In genomic region chr22:43152355-43153071, GRCh38 we compare ENCODE assay signal across 8 cellular contexts. TPM values are rescaled to one million over a fixed set of nuclear protein-coding genes. Genes with fewer than 3 reads are reported as not detected.
DNase-seq lines count a peak whose midpoint lies in the region; ATAC-seq and TF ChIP-seq lines count a peak whose summit lies in the region.

No MANE protein-coding gene starts in this region.

- H3K36me3 ChIP-seq in OCI-LY3 (replicated peaks; ENCODE audit: low read depth, low read length): no peaks in the 10 kb centered on the region
- H3K36me3 ChIP-seq in tibial artery: peaks cover 0 to 9% (median 0%) of the 10 kb centered on the region in 3 donors

- H3K27ac ChIP-seq in OCI-LY3 (ENCODE audit: low read length) (no peak overlapping the region), tibial artery (peak overlapping the region; percentile 80 to 91)

- H2AFZ ChIP-seq in OCI-LY3 (ENCODE audit: low read depth, low read length): peak overlapping the region; percentile 50; the same call in 1 of the 2 replicates

- intact Hi-C loops in tibial artery (cut with DNase I; ENCODE audit: low total_unique reads): no loop called here

- H4K20me1 ChIP-seq in OCI-LY3 (ENCODE audit: insufficient read depth, low read length): no peaks in the 10 kb centered on the region

- ATAC-seq in GM18868 (IDR thresholded peaks at IDR 0.05; ENCODE audit: unreplicated experiment) (peak; percentile 40), GM21390 (IDR thresholded peaks at IDR 0.05; ENCODE audit: unreplicated experiment) (no peak), GM18907 (IDR thresholded peaks at IDR 0.05; ENCODE audit: unreplicated experiment) (no peak)
- ATAC-seq in activated T-helper 17 cell treated with anti-CD3 and anti-CD28 coated beads, Interleukin-2, amount 50 U/mL, for 72 hours (replicated peaks): peak; percentile 86

- no peaks in the 10 kb centered on the region for H3K36me3 Mint-ChIP-seq in activated T-helper 17 cell treated with anti-CD3 and anti-CD28 coated beads, Interleukin-2, amount 50 U/mL, for 72 hours (ENCODE audit: low read depth)

- H3K9me3 Mint-ChIP-seq in activated T-helper 17 cell treated with anti-CD3 and anti-CD28 coated beads, Interleukin-2, amount 50 U/mL, for 72 hours: no peaks in the 10 kb centered on the region

- DNase-seq in fibroblast of peridontal ligament (ENCODE audit: extremely low read depth) (peak; percentile 51), occipital lobe (lab: John Stamatoyannopoulos, UW) (peak; percentile 14), tibial artery (peak; percentile 82 to 92)

- H3K4me3 ChIP-seq in OCI-LY3 (ENCODE audit: low read length) (peak overlapping the region; percentile 83), tibial artery (peak overlapping the region; percentile 73 to 92)

- H3K27ac Mint-ChIP-seq in activated T-helper 17 cell treated with anti-CD3 and anti-CD28 coated beads, Interleukin-2, amount 50 U/mL, for 72 hours: peak overlapping the region; percentile 74

- no peaks in the 10 kb centered on the region for H3K27me3 Mint-ChIP-seq in activated T-helper 17 cell treated with anti-CD3 and anti-CD28 coated beads, Interleukin-2, amount 50 U/mL, for 72 hours

- H3K4me1 Mint-ChIP-seq in activated T-helper 17 cell treated with anti-CD3 and anti-CD28 coated beads, Interleukin-2, amount 50 U/mL, for 72 hours: peaks cover 10% of the 10 kb centered on the region

- peak overlapping the region; percentile 97 for H3K4me3 Mint-ChIP-seq in activated T-helper 17 cell treated with anti-CD3 and anti-CD28 coated beads, Interleukin-2, amount 50 U/mL, for 72 hours

- H3K27me3 ChIP-seq in OCI-LY3 (ENCODE audit: low read depth, low read length) (peaks cover 6% of the 10 kb centered on the region), tibial artery (no peaks in the 10 kb centered on the region)

- no peaks in the 10 kb centered on the region for H3K79me2 ChIP-seq in OCI-LY3 (ENCODE audit: low read length)

- peak overlapping the region; percentile 92 for H3K4me2 ChIP-seq in OCI-LY3 (ENCODE audit: low read length)

- no peaks in the 10 kb centered on the region for H3K9me3 ChIP-seq in OCI-LY3 (ENCODE audit: insufficient read depth, low read length)
- H3K9me3 ChIP-seq in tibial artery: no peaks in the 10 kb centered on the region

- no peak for TF ChIP-seq CTCF in OCI-LY3 (IDR thresholded peaks at IDR 0.05; ENCODE audit: low read depth, low read length)
- no peak for TF ChIP-seq CTCF in tibial artery (IDR thresholded peaks at IDR 0.05)

- H3K4me1 ChIP-seq in OCI-LY3 (ENCODE audit: low read length): peaks cover 16% of the 10 kb centered on the region
- H3K4me1 ChIP-seq in tibial artery: peaks cover 0 to 32% (median 20%) of the 10 kb centered on the region in 4 donors

- peak overlapping the region; percentile 66 for H3K9ac ChIP-seq in OCI-LY3 (ENCODE audit: low read length)

RNA-seq across cellular contexts. Expression of gene TSPO, which starts 1.2 kb away (rescaled TPM):
- total RNA-seq in activated T-helper 17 cell treated with anti-CD3 and anti-CD28 coated beads, Interleukin-2, amount 50 U/mL, for 72 hours: 100 to 1,000 TPM; 127 to 199 TPM
- total RNA-seq in occipital lobe: 51.5 TPM

RNA-seq across cellular contexts. Expression of gene MCAT, which starts 9.3 kb away (rescaled TPM):
- 10 to 100 TPM in 1 of 2 donors, 1 to 10 TPM in 1; 7.3 to 18.2 TPM for total RNA-seq in activated T-helper 17 cell treated with anti-CD3 and anti-CD28 coated beads, Interleukin-2, amount 50 U/mL, for 72 hours
- 15.1 TPM for total RNA-seq in occipital lobe

RNA-seq across cellular contexts. Expression of gene TTLL12, which starts 34.4 kb away (rescaled TPM):
- 10 to 100 TPM; 53.5 to 84.8 TPM for total RNA-seq in activated T-helper 17 cell treated with anti-CD3 and anti-CD28 coated beads, Interleukin-2, amount 50 U/mL, for 72 hours
- 31.4 TPM for total RNA-seq in occipital lobe

RNA-seq across cellular contexts. Expression of gene BIK, which starts 42.0 kb away (rescaled TPM):
- total RNA-seq in activated T-helper 17 cell treated with anti-CD3 and anti-CD28 coated beads, Interleukin-2, amount 50 U/mL, for 72 hours: 1 to 10 TPM; 1.9 to 4.0 TPM
- not detected for total RNA-seq in occipital lobe

Comparison
In these comparisons a context has a peak if more than half of its experiments do, and no peak if none do; other contexts are left out.
1. ATAC-seq: peak in GM18868 (single experiment) and activated T-helper 17 cell treated with anti-CD3 and anti-CD28 coated beads, Interleukin-2, amount 50 U/mL, for 72 hours (single experiment); none in GM21390 (single experiment) and GM18907 (single experiment).
2. DNase-seq: peak in every context shown above with its lines; median percentile 87 in tibial artery; 51 in fibroblast of peridontal ligament; 14 in occipital lobe.